Comparison of ENCODE assay signal across 10 cellular contexts in the genomic region with DNA sequence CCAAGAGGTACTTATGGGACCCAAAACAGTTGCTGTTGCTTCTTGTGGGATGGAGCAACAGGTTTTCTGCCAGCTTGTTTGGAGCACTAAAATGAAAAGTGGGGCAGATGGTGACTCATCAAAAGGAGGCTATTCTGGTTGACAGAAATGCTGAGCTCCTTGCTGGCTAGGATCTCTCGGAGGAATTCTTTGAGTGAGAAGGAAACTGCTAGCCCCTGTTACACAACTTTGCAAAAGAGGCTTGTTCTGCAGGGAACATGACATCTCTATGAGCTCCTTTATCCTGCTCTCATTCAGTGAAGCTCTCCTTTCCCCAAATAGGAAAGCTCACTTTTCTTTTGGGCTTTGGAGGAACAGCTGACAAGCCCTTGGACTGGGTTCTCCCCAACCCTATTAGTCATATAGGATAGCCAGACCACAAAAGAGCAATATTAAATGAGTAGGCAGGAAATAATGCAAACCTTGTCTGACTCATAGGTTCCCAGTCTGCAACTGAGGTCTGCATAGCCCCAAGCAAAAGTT.
DNase-seq lines count a peak whose midpoint lies in the region; ATAC-seq, FAIRE-seq and TF ChIP-seq lines count a peak whose summit lies in the region.
"Had no signal": no experiment of that assay in that cellular context is flagged by ENCODE, and none has a peak within 500 bp of the region (broad histone marks: within the 10 kb centered on the region; RNA-seq: fewer than 3 reads in every experiment).

No MANE protein-coding gene starts in this region.

- WGBS in gastroesophageal sphincter (ENCODE audit: low coverage in 1 of 2), 2 donors, result 50% methylated on average over 1 of the region's 1 CpG; no CpG with 5 or more reads in 1 of the 2 donors
- WGBS in upper lobe of left lung, 2 donors, result 35 to 57% methylated on average over 1 of the region's 1 CpG
- 90% methylated on average over 1 of the region's 1 CpG for WGBS in HepG2 (ENCODE audit: low lambda C conversion rate)

- TF ChIP-seq EP300 in gastroesophageal sphincter (IDR thresholded peaks at IDR 0.05), result no peak
- no peak for TF ChIP-seq EP300 in upper lobe of left lung (IDR thresholded peaks at IDR 0.05)
- TF ChIP-seq EP300 in HepG2 (IDR thresholded peaks at IDR 0.05; ENCODE audit: low read depth in 2 of 2, low read length in 2 of 2), result no peak
- no peak for TF ChIP-seq EP300 in HepG2 (CRISPR knock-in tag; IDR thresholded peaks at IDR 0.05; ENCODE audit: borderline replicate concordance)

- H2AFZ ChIP-seq in HepG2 (ENCODE audit: low read length), result no peak overlapping the region

- H3K4me1 ChIP-seq in breast epithelium, result no peaks in the 10 kb centered on the region
- peaks cover 0 to 8% (median 0%) of the 10 kb centered on the region in 3 donors for H3K4me1 ChIP-seq in gastroesophageal sphincter
- peaks cover 0 to 5% (median 1%) of the 10 kb centered on the region in 4 donors for H3K4me1 ChIP-seq in upper lobe of left lung
- no peaks in the 10 kb centered on the region for H3K4me1 ChIP-seq in HepG2 (ENCODE audit: insufficient read depth, low read length)

- DNase-seq in MCF 10A (ENCODE audit: unreplicated experiment), result peak; percentile 93
- no peak for DNase-seq in breast epithelium (ENCODE audit: low spot score in 2 of 2)
- no peak for DNase-seq in T-helper 17 cell
- no peak for DNase-seq in upper lobe of left lung
- no peak for DNase-seq in D341Med (ENCODE audit: low spot score)
- no peak for DNase-seq in ecto neural progenitor cell (ENCODE audit: low spot score)
- no peak for DNase-seq in HepG2 (ENCODE audit: low spot score)
- DNase-seq: heart right ventricle had no signal

- no peak for FAIRE-seq in HepG2 (lab: Jason Lieb, UNC)
- FAIRE-seq: TTC549 had no signal

- TF ChIP-seq RAD21 in HepG2 (CRISPR knock-in tag; IDR thresholded peaks at IDR 0.05), result no peak

- POLR2A ChIA-PET in MCF 10A (lab: Yijun Ruan, JAX) (interaction anchor here (0.6 to 2.1 kb wide), 13 partner anchors 8 to 709 kb away, joined by 3 to 17 read pairs (median 3); a partner anchor contains a TSS), HepG2 (lab: Yijun Ruan, JAX) (no interaction called here)

- H3K79me2 ChIP-seq in HepG2 (ENCODE audit: insufficient read depth, low read length), result no peaks in the 10 kb centered on the region

- no peak overlapping the region for H3K4me2 ChIP-seq in HepG2 (ENCODE audit: low read depth, low read length)

- H3K27ac ChIP-seq in breast epithelium (no peak overlapping the region), gastroesophageal sphincter (no peak overlapping the region), upper lobe of left lung (no peak overlapping the region), HepG2 (ENCODE audit: extremely low read length, insufficient read depth, low read length) (no peak overlapping the region)

- H3K36me3 ChIP-seq in breast epithelium, result no peaks in the 10 kb centered on the region
- H3K36me3 ChIP-seq in gastroesophageal sphincter, result peaks cover 0 to 99% of the 10 kb centered on the region in 2 donors
- H3K36me3 ChIP-seq in upper lobe of left lung, result peaks cover 18 to 94% (median 52%) of the 10 kb centered on the region in 4 donors
- H3K36me3 ChIP-seq in HepG2 (replicated peaks in 1 of 2; ENCODE audit: control insufficient read depth in 1 of 2, insufficient read depth in 2 of 2, low read length in 2 of 2), result peaks cover 14 to 51% of the 10 kb centered on the region in 2 experiments

- H3K27ac Mint-ChIP-seq in MCF 10A (ENCODE audit: low read depth, unreplicated experiment) (peak overlapping the region; percentile 94), T-helper 17 cell (no peak overlapping the region)

- intact Hi-C loops in MCF 10A (cut with micrococcal nuclease), result loop anchor here (2.0 to 5.0 kb wide), 2 partner anchors 59 to 106 kb away; no protein-coding TSS in a partner anchor
- intact Hi-C loops in breast epithelium (cut with DNase I; ENCODE audit: low total_unique reads), result no loop called here
- intact Hi-C loops in HepG2 (cut with micrococcal nuclease; ENCODE audit: unreplicated experiment), result no loop called here

- H3K4me1 Mint-ChIP-seq in MCF 10A (ENCODE audit: insufficient read depth, unreplicated experiment), result peaks cover 16% of the 10 kb centered on the region
- H3K4me1 Mint-ChIP-seq in T-helper 17 cell, result peaks cover 2% of the 10 kb centered on the region

- TF ChIP-seq CTCF in MCF 10A (IDR thresholded peaks at IDR 0.05; ENCODE audit: unreplicated experiment), result no peak
- TF ChIP-seq CTCF in breast epithelium (IDR thresholded peaks at IDR 0.05), result no peak
- no peak for TF ChIP-seq CTCF in gastroesophageal sphincter (IDR thresholded peaks at IDR 0.05)
- no peak for TF ChIP-seq CTCF in upper lobe of left lung (IDR thresholded peaks at IDR 0.05)
- TF ChIP-seq CTCF in HepG2 (CRISPR knock-in tag; IDR thresholded peaks at IDR 0.05), result no peak

- H3K9ac ChIP-seq in HepG2 (ENCODE audit: insufficient read depth, low read depth, low read length), result no peak overlapping the region

- H4K20me1 ChIP-seq in HepG2 (ENCODE audit: insufficient read depth, low read length), result no peaks in the 10 kb centered on the region

- H3K9me3 ChIP-seq in breast epithelium (no peaks in the 10 kb centered on the region), T-helper 17 cell (ENCODE audit: control insufficient read depth, low read length, poor library complexity, severe bottlenecking) (no peaks in the 10 kb centered on the region), gastroesophageal sphincter (no peaks in the 10 kb centered on the region), upper lobe of left lung (no peaks in the 10 kb centered on the region), HepG2 (ENCODE audit: low read length) (no peaks in the 10 kb centered on the region)
- H3K9me3 ChIP-seq: heart right ventricle had no signal

- H3K4me3 ChIP-seq in breast epithelium (no peak overlapping the region), gastroesophageal sphincter (no peak overlapping the region), upper lobe of left lung (no peak overlapping the region), HepG2 (replicated peaks in 1 of 3; ENCODE audit: insufficient read depth in 1 of 3, low read depth in 2 of 3, low read length in 3 of 3) (no peak overlapping the region)
- H3K4me3 ChIP-seq: heart right ventricle had no signal

- H3K36me3 Mint-ChIP-seq in MCF 10A (ENCODE audit: insufficient read depth, unreplicated experiment) (peaks cover 62% of the 10 kb centered on the region), T-helper 17 cell (ENCODE audit: low read depth) (no peaks in the 10 kb centered on the region)

- BruUV-seq in MCF 10A (replicated peaks; lab: Mats Ljungman, UMichigan) (no TSS peak), HepG2 (replicated peaks; lab: Mats Ljungman, UMichigan) (no TSS peak)

- in situ Hi-C loops in HepG2 (cut with HindIII; ENCODE audit: extremely low pct_ligation_motif_present, low pct_unique_long_range_greater_than_20kb), result no loop called here

- H3K27me3 ChIP-seq in breast epithelium (no peaks in the 10 kb centered on the region), gastroesophageal sphincter (no peaks in the 10 kb centered on the region), upper lobe of left lung (no peaks in the 10 kb centered on the region), HepG2 (ENCODE audit: control insufficient read depth in 1 of 2, insufficient read depth in 2 of 2, low read length in 2 of 2) (no peaks in the 10 kb centered on the region)
- H3K27me3 ChIP-seq: heart right ventricle had no signal

- H3K9me3 Mint-ChIP-seq in MCF 10A (ENCODE audit: unreplicated experiment), result no peaks in the 10 kb centered on the region

- no peaks in the 10 kb centered on the region for H3K27me3 Mint-ChIP-seq in MCF 10A (ENCODE audit: insufficient read depth, unreplicated experiment)
- H3K27me3 Mint-ChIP-seq in T-helper 17 cell, result no peaks in the 10 kb centered on the region

- peak overlapping the region; percentile 60 for H3K4me3 Mint-ChIP-seq in MCF 10A (ENCODE audit: unreplicated experiment)
- H3K4me3 Mint-ChIP-seq in T-helper 17 cell, result no peak overlapping the region

- CTCF ChIA-PET in MCF 10A (lab: Yijun Ruan, JAX) (interaction anchor here (0.6 to 2.0 kb wide), 5 partner anchors 48 to 280 kb away, joined by 3 to 22 read pairs (median 3); no protein-coding TSS in a partner anchor), HepG2 (lab: Yijun Ruan, JAX; ENCODE audit: low intra/inter-chr PET ratio, low total read pairs) (no interaction called here)

- no peak for TF ChIP-seq POLR2A in breast epithelium (IDR thresholded peaks at IDR 0.05)
- TF ChIP-seq POLR2A in gastroesophageal sphincter (IDR thresholded peaks at IDR 0.05), result no peak
- no peak for TF ChIP-seq POLR2A in upper lobe of left lung (IDR thresholded peaks at IDR 0.05)
- TF ChIP-seq POLR2A in HepG2 (IDR thresholded peaks at IDR 0.05; ENCODE audit: insufficient read depth in 1 of 2, low read depth in 2 of 2, low read length in 2 of 2), result no peak

- peak; percentile 44 for ATAC-seq in T-helper 17 cell
- peak; percentile 77 for ATAC-seq in gastroesophageal sphincter
- ATAC-seq in upper lobe of left lung (ENCODE audit: low FRiP score in 2 of 2), result peak; percentile 30 to 89
- no peak for ATAC-seq in HepG2

TF ChIP-seq in HepG2, 621 proteins besides CTCF, POLR2A, EP300 and RAD21 (continues in another document):
- TF ChIP-seq, protein P1, sequence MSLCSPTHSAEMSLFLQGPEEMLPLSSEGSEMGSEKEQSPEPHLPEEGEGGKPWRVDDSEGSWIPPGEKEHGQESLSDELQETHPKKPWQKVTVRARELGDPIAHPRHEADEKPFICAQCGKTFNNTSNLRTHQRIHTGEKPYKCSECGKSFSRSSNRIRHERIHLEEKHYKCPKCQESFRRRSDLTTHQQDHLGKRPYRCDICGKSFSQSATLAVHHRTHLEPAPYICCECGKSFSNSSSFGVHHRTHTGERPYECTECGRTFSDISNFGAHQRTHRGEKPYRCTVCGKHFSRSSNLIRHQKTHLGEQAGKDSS (CRISPR knock-in tag; IDR thresholded peaks at IDR 0.05; ENCODE audit: borderline replicate concordance, low read depth), result no peak
- TF ChIP-seq, protein P2, sequence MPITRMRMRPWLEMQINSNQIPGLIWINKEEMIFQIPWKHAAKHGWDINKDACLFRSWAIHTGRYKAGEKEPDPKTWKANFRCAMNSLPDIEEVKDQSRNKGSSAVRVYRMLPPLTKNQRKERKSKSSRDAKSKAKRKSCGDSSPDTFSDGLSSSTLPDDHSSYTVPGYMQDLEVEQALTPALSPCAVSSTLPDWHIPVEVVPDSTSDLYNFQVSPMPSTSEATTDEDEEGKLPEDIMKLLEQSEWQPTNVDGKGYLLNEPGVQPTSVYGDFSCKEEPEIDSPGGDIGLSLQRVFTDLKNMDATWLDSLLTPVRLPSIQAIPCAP (CRISPR knock-in tag; IDR thresholded peaks at IDR 0.05; ENCODE audit: low read depth), result no peak
